8 cellular contexts compared by ENCODE assay signal in the genomic region with DNA sequence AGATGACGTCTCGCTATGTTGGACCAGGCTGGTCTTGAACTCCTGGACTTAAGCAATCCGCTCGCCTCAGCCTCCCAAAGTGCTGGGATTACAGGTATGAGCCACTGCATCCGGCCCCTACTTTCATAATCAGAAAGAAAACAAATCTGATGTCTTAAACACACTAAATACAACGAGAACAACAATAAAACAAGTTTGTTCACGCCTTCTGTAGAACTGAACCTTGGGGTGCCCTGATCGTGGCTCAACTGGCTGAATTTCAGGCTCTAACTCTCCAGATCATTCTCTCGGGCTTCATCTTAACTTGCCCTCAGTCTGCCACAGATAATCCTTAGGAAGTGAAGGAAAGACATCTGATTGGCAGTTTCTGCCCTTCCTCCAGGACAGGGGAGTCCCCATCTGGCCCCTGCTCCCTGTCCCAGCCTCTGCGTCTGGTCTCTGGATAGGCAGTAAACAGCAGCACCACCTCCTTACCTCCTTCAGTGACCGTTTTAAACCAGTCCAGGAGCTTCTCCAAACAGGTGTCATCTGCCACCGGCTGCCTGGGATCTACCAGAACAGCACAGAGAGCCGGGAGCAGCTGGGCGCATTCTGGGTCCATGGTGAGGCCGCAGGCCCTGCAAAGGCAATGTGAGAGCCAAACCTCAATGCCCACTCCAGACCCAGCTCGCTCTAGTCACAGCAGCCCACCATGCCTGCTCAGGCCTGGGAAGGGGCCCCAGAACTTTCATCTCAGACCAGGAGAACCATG. TPM values are rescaled to one million over a fixed set of nuclear protein-coding genes. Genes with fewer than 3 reads are reported as not detected.
DNase-seq lines count a peak whose midpoint lies in the region; ATAC-seq and TF ChIP-seq lines count a peak whose summit lies in the region.

No MANE protein-coding gene starts in this region.

- H2BK15ac ChIP-seq in mesenchymal stem cell (ENCODE audit: low read depth, poor library complexity, severe bottlenecking): no peak overlapping the region

- no peak for TF ChIP-seq CTCF in astrocyte of the cerebellum (IDR thresholded peaks at IDR 0.05; ENCODE audit: low read depth, low read length, missing control alignments)

- DNase-seq in stimulated activated naive CD8-positive, alpha-beta T cell treated with anti-CD3 and anti-CD28 coated beads, Interleukin-15, Interleukin-2, amounts not matched to agents 100 U/mL and 50 U/mL, for 24 hours: no peak
- DNase-seq in astrocyte of the cerebellum (ENCODE audit: low read depth) (no peak), mesenchymal stem cell (no peak), DMS153 treated with DMSO at 0.1 percent for 48 hours (lab: John Stamatoyannopoulos, UW; ENCODE audit: unreplicated experiment) (no peak), NCI-H446 (lab: John Stamatoyannopoulos, UW) (no peak), MV-4-11 (lab: John Stamatoyannopoulos, UW) (no peak)

- H3K36me3 Mint-ChIP-seq in stimulated activated naive CD8-positive, alpha-beta T cell treated with anti-CD3 and anti-CD28 coated beads, Interleukin-15, Interleukin-2, amounts not matched to agents 100 ng/mL and 50 ng/mL, for 24 hours (ENCODE audit: low read depth): peaks cover 28% of the 10 kb centered on the region

- H3K9ac ChIP-seq in mesenchymal stem cell (ENCODE audit: low read length): peak overlapping the region; percentile 100

- H4K8ac ChIP-seq in mesenchymal stem cell (ENCODE audit: low read length): no peak overlapping the region

- no peaks in the 10 kb centered on the region for H3K27me3 ChIP-seq in mesenchymal stem cell (ENCODE audit: control insufficient read depth in 1 of 2, insufficient read depth in 1 of 2, low read length in 2 of 2)

- H2BK120ac ChIP-seq in mesenchymal stem cell (ENCODE audit: low read depth, low read length): no peak overlapping the region

- H3K23ac ChIP-seq in mesenchymal stem cell (ENCODE audit: low read length in 2 of 2): no peak overlapping the region

- no peak overlapping the region for H3K18ac ChIP-seq in mesenchymal stem cell (ENCODE audit: low read depth in 1 of 2, low read length in 2 of 2)

- no peak overlapping the region for H3K4ac ChIP-seq in mesenchymal stem cell (ENCODE audit: low read depth in 1 of 2, low read length in 2 of 2)

- H2AK5ac ChIP-seq in mesenchymal stem cell (ENCODE audit: low read length, severe bottlenecking): no peak overlapping the region

- H2AFZ ChIP-seq in mesenchymal stem cell (ENCODE audit: low read depth, low read length): no peak overlapping the region

- H3K27ac Mint-ChIP-seq in stimulated activated naive CD8-positive, alpha-beta T cell treated with anti-CD3 and anti-CD28 coated beads, Interleukin-15, Interleukin-2, amounts not matched to agents 100 ng/mL and 50 ng/mL, for 24 hours: peak overlapping the region; percentile 87

- ATAC-seq in stimulated activated naive CD8-positive, alpha-beta T cell treated with anti-CD3 and anti-CD28 coated beads, Interleukin-15, Interleukin-2, amounts not matched to agents 100 U/mL and 50 U/mL, for 24 hours: no peak
- ATAC-seq in HG02973 (IDR thresholded peaks at IDR 0.05; ENCODE audit: unreplicated experiment): no peak

- no peak overlapping the region for H4K91ac ChIP-seq in mesenchymal stem cell (ENCODE audit: low read length)

- H3K27ac ChIP-seq in mesenchymal stem cell (ENCODE audit: low read length, poor library complexity, severe bottlenecking): no peak overlapping the region

- peaks cover 19% of the 10 kb centered on the region for H3K79me1 ChIP-seq in mesenchymal stem cell (replicated peaks; ENCODE audit: low read length, poor library complexity, severe bottlenecking)

- peaks cover 15 to 29% of the 10 kb centered on the region in 2 experiments for H3K36me3 ChIP-seq in mesenchymal stem cell (ENCODE audit: control insufficient read depth in 1 of 2, insufficient read depth in 2 of 2, low read depth in 1 of 2, low read length in 2 of 2)

- peak overlapping the region; percentile 88 for H3K4me3 Mint-ChIP-seq in stimulated activated naive CD8-positive, alpha-beta T cell treated with anti-CD3 and anti-CD28 coated beads, Interleukin-15, Interleukin-2, amounts not matched to agents 100 ng/mL and 50 ng/mL, for 24 hours

- no peaks in the 10 kb centered on the region for H3K27me3 Mint-ChIP-seq in stimulated activated naive CD8-positive, alpha-beta T cell treated with anti-CD3 and anti-CD28 coated beads, Interleukin-15, Interleukin-2, amounts not matched to agents 100 ng/mL and 50 ng/mL, for 24 hours

- H3K4me1 ChIP-seq in mesenchymal stem cell (ENCODE audit: control insufficient read depth, insufficient read depth, low read depth, low read length): peaks cover 18% of the 10 kb centered on the region

- no peak overlapping the region for H2BK5ac ChIP-seq in mesenchymal stem cell (ENCODE audit: low read depth, low read length, poor library complexity, severe bottlenecking)

- H3K14ac ChIP-seq in mesenchymal stem cell (ENCODE audit: low read length in 2 of 2): no peak overlapping the region

- H3K9me3 Mint-ChIP-seq in stimulated activated naive CD8-positive, alpha-beta T cell treated with anti-CD3 and anti-CD28 coated beads, Interleukin-15, Interleukin-2, amounts not matched to agents 100 ng/mL and 50 ng/mL, for 24 hours: no peaks in the 10 kb centered on the region

- peaks cover 41% of the 10 kb centered on the region for H3K4me1 Mint-ChIP-seq in stimulated activated naive CD8-positive, alpha-beta T cell treated with anti-CD3 and anti-CD28 coated beads, Interleukin-15, Interleukin-2, amounts not matched to agents 100 ng/mL and 50 ng/mL, for 24 hours (ENCODE audit: low read depth)

- in situ Hi-C loops in astrocyte of the cerebellum (cut with HindIII; ENCODE audit: low sequenced_read_pairs): loop anchor here (5.0 kb wide), 1 partner anchor 57 kb away; no protein-coding TSS in a partner anchor

- no peak overlapping the region for H2BK12ac ChIP-seq in mesenchymal stem cell (ENCODE audit: low read length in 2 of 2)

- H3K4me3 ChIP-seq in astrocyte of the cerebellum (ENCODE audit: low read depth, low read length) (peak overlapping the region; percentile 61), mesenchymal stem cell (ENCODE audit: insufficient read depth in 1 of 2, low read depth in 1 of 2, low read length in 2 of 2) (peak overlapping the region in 1 of 2 experiments; percentile 89)

- H3K4me2 ChIP-seq in mesenchymal stem cell (ENCODE audit: low read length, poor library complexity, severe bottlenecking): peak overlapping the region; percentile 95

- WGBS in mesenchymal stem cell: 90% methylated on average over 15 of the region's 16 CpGs

- no peaks in the 10 kb centered on the region for H3K9me3 ChIP-seq in mesenchymal stem cell (ENCODE audit: control insufficient read depth, low read length)

RNA-seq across cellular contexts. Expression of gene BRAT1, which starts 1.3 kb away (rescaled TPM):
- polyA plus RNA-seq in mesenchymal stem cell (2013, experiment 1 of 2): 10.5 TPM
- polyA plus RNA-seq in mesenchymal stem cell (2013, experiment 2 of 2): 10.6 TPM

RNA-seq across cellular contexts. Expression of gene IQCE, which starts 4.8 kb away (rescaled TPM):
- polyA plus RNA-seq in mesenchymal stem cell (2013, experiment 1 of 2): 10.2 TPM
- polyA plus RNA-seq in mesenchymal stem cell (2013, experiment 2 of 2): 10.0 TPM

RNA-seq across cellular contexts. Expression of gene LFNG, which starts 34.4 kb away (rescaled TPM):
- 0.22 TPM for polyA plus RNA-seq in mesenchymal stem cell (2013, experiment 1 of 2)
- 0.21 TPM for polyA plus RNA-seq in mesenchymal stem cell (2013, experiment 2 of 2)
